Comparison of ENCODE assay signal across 22 cellular contexts in genomic region chr15:41987246-41987924, GRCh38. TPM values are rescaled to one million over a fixed set of nuclear protein-coding genes. Genes with fewer than 3 reads are reported as not detected.
"Had no signal": no experiment of that assay in that cellular context is flagged by ENCODE, and none has a peak within 500 bp of the region (broad histone marks: within the 10 kb centered on the region; RNA-seq: fewer than 3 reads in every experiment).

No MANE protein-coding gene starts in this region.

- H3K4me1 Mint-ChIP-seq: memory B cell, nephron had no signal

- H3K36me3 ChIP-seq: heart left ventricle, lower lobe of right lung, uterus had no signal

- FAIRE-seq: frontal cortex had no signal

- H3K9me3 Mint-ChIP-seq: memory B cell, naive B cell, nephron had no signal

- H3K4me3 ChIP-seq: coronary artery, heart left ventricle, lower lobe of right lung, skin epidermis, uterus had no signal

- H3K4me1 ChIP-seq: lower lobe of right lung, uterus had no signal

- H3K4me3 Mint-ChIP-seq: memory B cell, naive B cell, nephron had no signal

- H3K36me3 Mint-ChIP-seq: memory B cell, naive B cell had no signal

- H3K27me3 ChIP-seq: heart left ventricle, uterus had no signal

- H3K27ac Mint-ChIP-seq: memory B cell, naive B cell, nephron had no signal

- ATAC-seq: esophagus mucosa, heart left ventricle, left lobe of liver, lower lobe of right lung, sciatic nerve had no signal

- H3K9me3 ChIP-seq: heart left ventricle, lower lobe of right lung, uterus had no signal

- DNase-seq: effector CD4-positive, alpha-beta T cell; heart left ventricle; hippocampal formation; lower lobe of right lung; naive B cell; stimulated activated CD4-positive, alpha-beta T cell treated with anti-CD3 and anti-CD28 coated beads, Interleukin-12 subunit alpha, Interleukin-12 subunit beta, amount 100 ng/mL, for 4 hours; stimulated activated naive CD4-positive, alpha-beta T cell treated with Interleukin-2 at 50 U/mL for 16 hours; trophoblast cell; uterus had no signal

- H3K27ac ChIP-seq: coronary artery, heart left ventricle, lower lobe of right lung, skin epidermis, uterus had no signal

RNA-seq across cellular contexts. Expression of gene PLA2G4E, which starts 33.5 kb away (rescaled TPM):
- total RNA-seq: chondrocyte, dermis microvascular lymphatic vessel endothelial cell, fibroblast of lung, frontal cortex, glomerular endothelial cell, left lobe of liver, pulmonary artery endothelial cell, sciatic nerve, uterus had no signal
- polyA plus RNA-seq: fibroblast of lung had no signal
